In the genomic region with DNA sequence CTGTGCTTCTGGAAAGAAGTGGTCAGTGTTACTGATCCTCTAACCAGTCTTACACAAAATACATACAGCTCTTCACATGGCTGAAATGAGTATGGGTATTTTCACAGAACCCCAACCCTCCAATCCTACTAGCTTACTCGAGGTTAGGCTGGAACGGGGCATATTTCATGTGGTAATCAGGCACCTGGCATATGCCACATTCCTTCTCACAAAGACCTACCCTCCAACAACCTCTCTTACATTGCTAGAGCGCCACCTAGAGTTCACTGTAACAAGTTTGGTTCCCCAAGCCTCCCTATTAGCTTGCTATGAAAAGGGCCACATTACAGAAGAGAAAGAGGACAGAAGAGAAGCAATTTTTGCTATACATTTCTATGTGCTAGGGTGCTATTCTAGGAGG, we compare ENCODE assay signal across 8 cellular contexts.
DNase-seq lines count a peak whose midpoint lies in the region; ATAC-seq and FAIRE-seq lines count a peak whose summit lies in the region.

No MANE protein-coding gene starts in this region.

- ATAC-seq in GM21737 (IDR thresholded peaks at IDR 0.05; ENCODE audit: unreplicated experiment) (no peak), Right ventricle myocardium superior (ENCODE audit: poor library complexity) (no peak)

- H3K36me3 ChIP-seq in H7 (replicated peaks; ENCODE audit: control insufficient read depth, insufficient read depth, low read length) = no peaks in the 10 kb centered on the region
- no peaks in the 10 kb centered on the region for H3K36me3 ChIP-seq in SJSA1

- H3K27me3 ChIP-seq in H7 (ENCODE audit: control insufficient read depth, insufficient read depth, low read length) (no peaks in the 10 kb centered on the region), SJSA1 (replicated peaks) (no peaks in the 10 kb centered on the region)

- in situ Hi-C loops in G401 (cut with HindIII; ENCODE audit: low sequenced_read_pairs) = no loop called here

- no peaks in the 10 kb centered on the region for H3K9me3 ChIP-seq in SJSA1 (replicated peaks)

- intact Hi-C loops in Right ventricle myocardium superior (cut with DNase I) = no loop called here

- H3K4me3 ChIP-seq in H7 (ENCODE audit: insufficient read depth, low read depth, low read length) = no peak overlapping the region
- no peak overlapping the region for H3K4me3 ChIP-seq in SJSA1

- H3K27ac ChIP-seq in SJSA1 = no peak overlapping the region

- H3K4me1 ChIP-seq in SJSA1 (replicated peaks) = peaks cover 26% of the 10 kb centered on the region

- DNase-seq in G401 (ENCODE audit: low spot score) (peak; percentile 17), H7 (peak; percentile 34), NAMALWA (ENCODE audit: low spot score) (peak; percentile 76), SJSA1 (ENCODE audit: low read depth in 1 of 2, low spot score in 2 of 2) (peak; percentile 62 to 72), glomerular visceral epithelial cell (ENCODE audit: extremely low spot score) (peak; percentile 55), urothelium cell line (ENCODE audit: low spot score) (peak; percentile 48), Right ventricle myocardium superior (no peak)

- no peak for FAIRE-seq in urothelium cell line (lab: Jason Lieb, UNC)
